Comparison of ENCODE assay signal across 23 cellular contexts in genomic region chr17:54009502-54009901, GRCh38.
"Had no signal": no experiment of that assay in that cellular context is flagged by ENCODE, and none has a peak within 500 bp of the region (broad histone marks: within the 10 kb centered on the region; RNA-seq: fewer than 3 reads in every experiment).

No MANE protein-coding gene starts in this region.

- H3K4me3 Mint-ChIP-seq: stimulated activated effector memory CD8-positive, alpha-beta T cell treated with anti-CD3 and anti-CD28 coated beads, Interleukin-12 subunit alpha, Interleukin-12 subunit beta, amount 100 ng/mL, for 72 hours; stimulated activated memory B cell treated with anti-CD40 and anti-IgM and Interleukin-4, amounts not matched to agents 10 μg/mL and 1 μg/mL and 100 μg/mL, for 72 hours; stimulated activated naive B cell treated with anti-CD40 and anti-IgM and Interleukin-4, amounts not matched to agents 10 μg/mL and 1 μg/mL and 100 μg/mL, for 72 hours; stimulated activated naive CD8-positive, alpha-beta T cell treated with anti-CD3 and anti-CD28 coated beads, Interleukin-15, amount 100 ng/mL, for 72 hours; stimulated activated naive CD8-positive, alpha-beta T cell treated with anti-CD3 and anti-CD28 coated beads, Interleukin-15, Interleukin-2, amounts not matched to agents 100 ng/mL and 50 ng/mL, for 24 hours had no signal

- ATAC-seq: stimulated activated effector memory CD8-positive, alpha-beta T cell treated with anti-CD3 and anti-CD28 coated beads, Interleukin-12 subunit alpha, Interleukin-12 subunit beta, amount 100 ng/mL, for 72 hours; stimulated activated memory B cell treated with anti-CD40 and anti-IgM and Interleukin-4, amounts not matched to agents 10 μg/mL and 1 μg/mL and 100 μg/mL, for 72 hours; stimulated activated naive B cell treated with anti-CD40 and anti-IgM and Interleukin-4, amounts not matched to agents 10 μg/mL and 1 μg/mL and 100 μg/mL, for 72 hours; stimulated activated naive CD8-positive, alpha-beta T cell treated with anti-CD3 and anti-CD28 coated beads, Interleukin-15, amount 100 ng/mL, for 72 hours; stimulated activated naive CD8-positive, alpha-beta T cell treated with anti-CD3 and anti-CD28 coated beads, Interleukin-15, Interleukin-2, amounts not matched to agents 100 U/mL and 50 U/mL, for 24 hours; upper lobe of right lung had no signal

- H3K36me3 Mint-ChIP-seq: stimulated activated effector memory CD8-positive, alpha-beta T cell treated with anti-CD3 and anti-CD28 coated beads, Interleukin-12 subunit alpha, Interleukin-12 subunit beta, amount 100 ng/mL, for 72 hours; stimulated activated memory B cell treated with anti-CD40 and anti-IgM and Interleukin-4, amounts not matched to agents 10 μg/mL and 1 μg/mL and 100 μg/mL, for 72 hours; stimulated activated naive B cell treated with anti-CD40 and anti-IgM and Interleukin-4, amounts not matched to agents 10 μg/mL and 1 μg/mL and 100 μg/mL, for 72 hours had no signal

- H3K27me3 Mint-ChIP-seq: stimulated activated memory B cell treated with anti-CD40 and anti-IgM and Interleukin-4, amounts not matched to agents 10 μg/mL and 1 μg/mL and 100 μg/mL, for 72 hours; stimulated activated naive B cell treated with anti-CD40 and anti-IgM and Interleukin-4, amounts not matched to agents 10 μg/mL and 1 μg/mL and 100 μg/mL, for 72 hours; stimulated activated naive CD8-positive, alpha-beta T cell treated with anti-CD3 and anti-CD28 coated beads, Interleukin-15, amount 100 ng/mL, for 72 hours; stimulated activated naive CD8-positive, alpha-beta T cell treated with anti-CD3 and anti-CD28 coated beads, Interleukin-15, Interleukin-2, amounts not matched to agents 100 ng/mL and 50 ng/mL, for 24 hours had no signal

- H3K4me1 Mint-ChIP-seq: stimulated activated effector memory CD8-positive, alpha-beta T cell treated with anti-CD3 and anti-CD28 coated beads, Interleukin-12 subunit alpha, Interleukin-12 subunit beta, amount 100 ng/mL, for 72 hours; stimulated activated memory B cell treated with anti-CD40 and anti-IgM and Interleukin-4, amounts not matched to agents 10 μg/mL and 1 μg/mL and 100 μg/mL, for 72 hours; stimulated activated naive B cell treated with anti-CD40 and anti-IgM and Interleukin-4, amounts not matched to agents 10 μg/mL and 1 μg/mL and 100 μg/mL, for 72 hours; stimulated activated naive CD8-positive, alpha-beta T cell treated with anti-CD3 and anti-CD28 coated beads, Interleukin-15, amount 100 ng/mL, for 72 hours had no signal

- H3K27ac Mint-ChIP-seq: stimulated activated effector memory CD8-positive, alpha-beta T cell treated with anti-CD3 and anti-CD28 coated beads, Interleukin-12 subunit alpha, Interleukin-12 subunit beta, amount 100 ng/mL, for 72 hours; stimulated activated memory B cell treated with anti-CD40 and anti-IgM and Interleukin-4, amounts not matched to agents 10 μg/mL and 1 μg/mL and 100 μg/mL, for 72 hours; stimulated activated naive B cell treated with anti-CD40 and anti-IgM and Interleukin-4, amounts not matched to agents 10 μg/mL and 1 μg/mL and 100 μg/mL, for 72 hours; stimulated activated naive CD8-positive, alpha-beta T cell treated with anti-CD3 and anti-CD28 coated beads, Interleukin-15, amount 100 ng/mL, for 72 hours; stimulated activated naive CD8-positive, alpha-beta T cell treated with anti-CD3 and anti-CD28 coated beads, Interleukin-15, Interleukin-2, amounts not matched to agents 100 ng/mL and 50 ng/mL, for 24 hours had no signal

- DNase-seq: stimulated activated CD4-positive, alpha-beta T cell treated with anti-CD3 and anti-CD28 coated beads, Interleukin-2, amount 100 ng/mL, for 24 hours; stimulated activated CD4-positive, alpha-beta T cell treated with anti-CD3 and anti-CD28 coated beads, Interleukin-2, amount 100 ng/mL, for 48 hours; stimulated activated CD4-positive, alpha-beta T cell treated with anti-CD3 and anti-CD28 coated beads, Interleukin-4, amount 100 ng/mL, for 1 hour; stimulated activated CD4-positive, alpha-beta T cell treated with anti-CD3 and anti-CD28 coated beads, Interleukin-4, amount 100 ng/mL, for 24 hours; stimulated activated CD4-positive, alpha-beta T cell treated with anti-CD3 and anti-CD28 coated beads, Interleukin-4, amount 100 ng/mL, for 4 hours; stimulated activated CD8-positive, alpha-beta memory T cell treated with anti-CD3 and anti-CD28 coated beads, Interleukin-4, amount 100 ng/mL, for 48 hours; stimulated activated naive B cell treated with anti-CD40 and anti-IgM and Interleukin-4, amounts not matched to agents 10 μg/mL and 1 μg/mL and 100 μg/mL, for 72 hours; stimulated activated naive CD4-positive, alpha-beta T cell treated with Interleukin-2 at 50 U/mL for 16 hours; stimulated activated naive CD8-positive, alpha-beta T cell treated with anti-CD3 and anti-CD28 coated beads, Interleukin-15, amount 100 ng/mL, for 72 hours; stimulated activated naive CD8-positive, alpha-beta T cell treated with anti-CD3 and anti-CD28 coated beads, Interleukin-15, Interleukin-2, amounts not matched to agents 100 U/mL and 50 U/mL, for 24 hours; stomach; substantia nigra; testis; thyroid gland; tibial artery; transverse colon; trophoblast cell; upper lobe of left lung; upper lobe of right lung; uterus had no signal
